Comparison of ENCODE assay signal across 8 cellular contexts in the genomic region with DNA sequence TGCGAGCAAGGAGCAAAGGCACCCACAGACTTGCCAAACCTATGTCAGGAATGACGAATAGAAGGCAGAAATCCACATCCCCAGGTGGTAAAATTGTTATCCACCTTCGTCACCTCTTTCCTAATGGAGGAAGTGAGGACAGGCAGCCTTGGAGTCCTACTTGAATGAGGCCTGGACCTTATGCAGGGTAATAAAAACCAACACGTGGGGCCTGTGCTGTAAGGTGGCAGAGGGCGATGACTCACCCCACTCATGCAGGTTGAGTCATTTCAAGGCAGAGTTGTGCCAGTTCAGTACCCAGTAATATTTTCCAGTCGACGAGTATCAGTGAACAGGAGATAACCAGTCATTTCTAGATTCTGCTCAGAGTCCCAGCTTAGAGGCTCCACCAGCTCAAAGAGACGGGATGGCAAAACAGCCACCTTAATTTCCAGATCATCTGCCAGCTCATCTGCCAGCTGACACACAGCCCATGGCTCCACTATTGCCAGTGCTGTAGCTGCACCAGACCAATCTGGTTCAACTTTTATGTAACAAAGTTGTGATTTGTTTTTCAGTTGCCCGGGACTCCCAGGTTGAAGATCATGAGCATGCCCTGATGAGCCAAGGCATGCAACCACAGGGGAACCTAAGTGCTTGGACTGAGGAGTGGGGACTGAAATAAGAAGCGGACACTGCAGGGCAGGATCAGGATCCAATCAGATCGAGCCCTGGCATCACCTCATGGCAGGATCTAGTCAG.
DNase-seq lines count a peak whose midpoint lies in the region; ATAC-seq, FAIRE-seq and TF ChIP-seq lines count a peak whose summit lies in the region.

No MANE protein-coding gene starts in this region.

- DNase-seq in AG08396 (ENCODE audit: low spot score) (peak; percentile 49), OCI-LY7 (ENCODE audit: low spot score) (no peak), D721Med (ENCODE audit: insufficient read length, low spot score) (no peak), cerebellum (ENCODE audit: low spot score) (no peak)
- DNase-seq in activated effector memory CD4-positive, alpha-beta T cell treated with Interleukin-2 at 50 U/mL for 16 hours: peak; percentile 66
- DNase-seq in stimulated activated CD8-positive, alpha-beta memory T cell treated with anti-CD3 and anti-CD28 coated beads, Interleukin-12 subunit alpha, Interleukin-12 subunit beta, amount 100 ng/mL, for 1 hour (ENCODE audit: low read depth): peak; percentile 66

- H3K27ac ChIP-seq in OCI-LY7 (ENCODE audit: low read depth, low read length, poor library complexity, severe bottlenecking): no peak overlapping the region

- BruUV-seq in OCI-LY7 (replicated peaks; lab: Mats Ljungman, UMichigan): no TSS peak

- no peaks in the 10 kb centered on the region for H3K9me2 ChIP-seq in OCI-LY7 (ENCODE audit: insufficient read depth, low read length)

- ATAC-seq in GM21423 (IDR thresholded peaks at IDR 0.05; ENCODE audit: unreplicated experiment): peak; percentile 70

- peaks cover 21% of the 10 kb centered on the region for H3K4me1 ChIP-seq in OCI-LY7 (ENCODE audit: insufficient read depth, low read length, poor library complexity, severe bottlenecking)

- CTCF ChIA-PET in OCI-LY7 (lab: Charles Lee; ENCODE audit: unreplicated experiment): no interaction called here

- no peak overlapping the region for H3K4me3 ChIP-seq in OCI-LY7 (ENCODE audit: low read depth, low read length, poor library complexity, severe bottlenecking)

- no peaks in the 10 kb centered on the region for H4K20me1 ChIP-seq in OCI-LY7 (ENCODE audit: insufficient read depth, low read length)

- POLR2A ChIA-PET in OCI-LY7 (lab: Charles Lee): interaction anchor here (1.0 to 1.3 kb wide), 5 partner anchors 9 to 163 kb away, joined by 3 to 6 read pairs (median 4); no protein-coding TSS in a partner anchor

- H2AFZ ChIP-seq in OCI-LY7 (ENCODE audit: low read length): peak overlapping the region; percentile 19; the same call in 1 of the 2 replicates

- intact Hi-C loops in OCI-LY7 (cut with micrococcal nuclease; ENCODE audit: unreplicated experiment): no loop called here

- no peaks in the 10 kb centered on the region for H3K79me2 ChIP-seq in OCI-LY7 (ENCODE audit: insufficient read depth, low read depth, low read length)

- H3K9me3 ChIP-seq in OCI-LY7 (ENCODE audit: low read length): no peaks in the 10 kb centered on the region

- TF ChIP-seq CTCF in OCI-LY7 (conservative IDR thresholded peaks at IDR 0.05; ENCODE audit: low read length): no peak
- no peak for TF ChIP-seq CTCF in D721Med (IDR thresholded peaks at IDR 0.05; ENCODE audit: insufficient read depth, missing control alignments)

- FAIRE-seq in islet of Langerhans (lab: Jason Lieb, UNC) (peak; percentile 98), D721Med (lab: Jason Lieb, UNC) (no peak)

- no peaks in the 10 kb centered on the region for H3K36me3 ChIP-seq in OCI-LY7 (ENCODE audit: insufficient read depth, low read length)

- H3K4me2 ChIP-seq in OCI-LY7 (ENCODE audit: low read length): no peak overlapping the region

Comparison
In these comparisons a context has a peak if more than half of its experiments do, and no peak if none do; other contexts are left out.
1. DNase-seq: peak in AG08396 (single experiment), activated effector memory CD4-positive, alpha-beta T cell treated with Interleukin-2 at 50 U/mL for 16 hours (single experiment) and stimulated activated CD8-positive, alpha-beta memory T cell treated with anti-CD3 and anti-CD28 coated beads, Interleukin-12 subunit alpha, Interleukin-12 subunit beta, amount 100 ng/mL, for 1 hour (single experiment); none in OCI-LY7 (single experiment), D721Med (single experiment) and cerebellum (single experiment).